23 cellular contexts compared by ENCODE assay signal in the genomic region with DNA sequence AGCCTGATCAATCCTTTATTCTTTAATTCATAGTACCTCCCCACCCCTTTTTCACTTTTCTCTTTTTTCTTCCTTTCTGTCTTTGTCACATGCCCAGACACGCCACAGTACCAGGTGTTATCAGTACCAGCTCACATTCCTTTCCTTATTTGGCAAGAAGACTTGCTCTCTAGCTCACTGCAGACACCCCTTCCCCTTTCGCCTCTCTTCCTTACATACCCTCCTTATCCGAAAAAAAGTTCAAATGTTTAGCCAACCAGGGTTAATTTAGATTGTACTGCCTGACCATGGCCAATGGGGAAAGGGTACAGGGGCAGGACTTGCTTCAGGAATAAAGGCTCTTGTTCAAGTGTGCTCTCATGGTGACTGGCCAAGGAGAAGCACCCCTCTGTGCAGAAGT. TPM values are rescaled to one million over a fixed set of nuclear protein-coding genes. Genes with fewer than 3 reads are reported as not detected.
DNase-seq lines count a peak whose midpoint lies in the region; ATAC-seq and TF ChIP-seq lines count a peak whose summit lies in the region.
"Had no signal": no experiment of that assay in that cellular context is flagged by ENCODE, and none has a peak within 500 bp of the region (broad histone marks: within the 10 kb centered on the region; RNA-seq: fewer than 3 reads in every experiment).

No MANE protein-coding gene starts in this region.

- H3K27me3 ChIP-seq in Caco-2 (replicated peaks; ENCODE audit: control insufficient read depth, insufficient read depth, low read length) (no peaks in the 10 kb centered on the region), MM.1S (replicated peaks; ENCODE audit: insufficient read depth, low read length) (no peaks in the 10 kb centered on the region), foreskin keratinocyte (no peaks in the 10 kb centered on the region), Karpas-422 (ENCODE audit: low read length) (no peaks in the 10 kb centered on the region; the same call in 1 of the 2 replicates)
- H3K27me3 ChIP-seq: neutrophil had no signal

- peak; percentile 22 for ATAC-seq in foreskin keratinocyte
- no peak for ATAC-seq in HG02759 (IDR thresholded peaks at IDR 0.05; ENCODE audit: unreplicated experiment)
- no peak for ATAC-seq in GM18870 (IDR thresholded peaks at IDR 0.05; ENCODE audit: unreplicated experiment)
- ATAC-seq: activated CD4-positive, CD25-positive, alpha-beta regulatory T cell treated with anti-CD3 and anti-CD28 coated beads, Interleukin-2, amount 50 U/mL, for 24 hours had no signal

- H3K9me3 Mint-ChIP-seq in Caco-2 (ENCODE audit: unreplicated experiment): peaks cover 32% of the 10 kb centered on the region
- H3K9me3 Mint-ChIP-seq: activated T-helper 2 cell treated with anti-CD3 and anti-CD28 coated beads, Interferon-gamma antibody, Interleukin-2, Interleukin-4, amounts not matched to agents 10 μg/mL and 5 μg/mL and 100 μg/mL, durations not matched to agents 14 hours and 24 hours and 36 hours; T-helper 2 cell treated with Interferon-gamma antibody and Interleukin-4, amounts not matched to agents 5 μg/mL and 100 μg/mL, for 36 hours had no signal

- H3K27ac Mint-ChIP-seq in Caco-2 (ENCODE audit: unreplicated experiment): peak overlapping the region; percentile 45
- H3K27ac Mint-ChIP-seq: activated T-helper 2 cell treated with anti-CD3 and anti-CD28 coated beads, Interferon-gamma antibody, Interleukin-2, Interleukin-4, amounts not matched to agents 10 μg/mL and 5 μg/mL and 100 μg/mL, durations not matched to agents 14 hours and 24 hours and 36 hours; T-helper 2 cell treated with Interferon-gamma antibody and Interleukin-4, amounts not matched to agents 5 μg/mL and 100 μg/mL, for 36 hours had no signal

- H3K4me1 ChIP-seq in Caco-2: peaks cover 14% of the 10 kb centered on the region
- peaks cover 40% of the 10 kb centered on the region for H3K4me1 ChIP-seq in MM.1S (ENCODE audit: low read length)
- peaks cover 36% of the 10 kb centered on the region for H3K4me1 ChIP-seq in foreskin keratinocyte
- no peaks in the 10 kb centered on the region for H3K4me1 ChIP-seq in Karpas-422 (ENCODE audit: low read length)

- intact Hi-C loops in Caco-2 (cut with micrococcal nuclease; ENCODE audit: unreplicated experiment): no loop called here

- H3K27ac ChIP-seq in MM.1S (ENCODE audit: low read length) (peak overlapping the region; percentile 74), foreskin keratinocyte (peak overlapping the region; percentile 99), Karpas-422 (ENCODE audit: low read length) (no peak overlapping the region)
- H3K27ac ChIP-seq: BLaER1 treated with 17β-estradiol and CSF1 and Interleukin-3, amounts not matched to agents 10 nM and 100 nM; neutrophil had no signal

- CTCF ChIA-PET in Caco-2 (lab: Charles Lee): interaction anchor here (0.7 to 1.0 kb wide), 2 partner anchors 8 to 33 kb away, joined by 3 read pairs; no protein-coding TSS in a partner anchor

- no peaks in the 10 kb centered on the region for H3K79me2 ChIP-seq in MM.1S (ENCODE audit: low read length)
- H3K79me2 ChIP-seq in Karpas-422 (ENCODE audit: low read length): no peaks in the 10 kb centered on the region

- peaks cover 12% of the 10 kb centered on the region for H3K27me3 Mint-ChIP-seq in Caco-2 (ENCODE audit: insufficient read depth, unreplicated experiment)

- H3K4me2 ChIP-seq in MM.1S (ENCODE audit: low read depth, low read length) (peak overlapping the region; percentile 38), Karpas-422 (ENCODE audit: low read depth, low read length, poor library complexity, severe bottlenecking) (no peak overlapping the region)
- H3K4me2 ChIP-seq: BLaER1 treated with 17β-estradiol and CSF1 and Interleukin-3, amounts not matched to agents 10 nM and 100 nM had no signal

- H3K4me3 ChIP-seq in Caco-2 (ENCODE audit: low read depth, low read length) (no peak overlapping the region), MM.1S (ENCODE audit: low read length) (no peak overlapping the region; the same call in 1 of the 2 replicates), Karpas-422 (ENCODE audit: low read length) (no peak overlapping the region)
- H3K4me3 ChIP-seq: BLaER1 treated with 17β-estradiol and CSF1 and Interleukin-3, amounts not matched to agents 10 nM and 100 nM had no signal

- no peak overlapping the region for H3K4me3 Mint-ChIP-seq in Caco-2 (ENCODE audit: unreplicated experiment)
- H3K4me3 Mint-ChIP-seq: T-helper 2 cell treated with Interferon-gamma antibody and Interleukin-4, amounts not matched to agents 5 μg/mL and 100 μg/mL, for 36 hours had no signal

- H4K20me1 ChIP-seq in MM.1S (ENCODE audit: insufficient read depth, low read length) (no peaks in the 10 kb centered on the region), Karpas-422 (ENCODE audit: insufficient read depth, low read depth, low read length) (no peaks in the 10 kb centered on the region)
- H4K20me1 ChIP-seq: BLaER1 treated with 17β-estradiol and CSF1 and Interleukin-3, amounts not matched to agents 10 nM and 100 nM had no signal

- TF ChIP-seq CTCF in Caco-2 (IDR thresholded peaks at IDR 0.05; ENCODE audit: insufficient read depth in 1 of 2, low read depth in 1 of 2, low read length in 1 of 2, severe bottlenecking in 1 of 2, unreplicated experiment in 1 of 2) (no peak), MM.1S (IDR thresholded peaks at IDR 0.05; ENCODE audit: low read length) (no peak), foreskin keratinocyte (conservative IDR thresholded peaks at IDR 0.05) (no peak)

- peaks cover 18% of the 10 kb centered on the region for H3K4me1 Mint-ChIP-seq in Caco-2 (ENCODE audit: low read depth, unreplicated experiment)

- H3K9me3 ChIP-seq in Caco-2: no peaks in the 10 kb centered on the region; the same call in 1 of the 2 replicates
- H3K9me3 ChIP-seq in MM.1S (replicated peaks; ENCODE audit: insufficient read depth, low read length): no peaks in the 10 kb centered on the region
- H3K9me3 ChIP-seq in Karpas-422 (ENCODE audit: low read length): no peaks in the 10 kb centered on the region
- H3K9me3 ChIP-seq: neutrophil had no signal

- peak overlapping the region; percentile 46; the same call in 1 of the 2 replicates for H2AFZ ChIP-seq in MM.1S (ENCODE audit: low read length)
- H2AFZ ChIP-seq in Karpas-422 (ENCODE audit: low read length): no peak overlapping the region

- peaks cover 17% of the 10 kb centered on the region for H3F3A ChIP-seq in MM.1S (ENCODE audit: insufficient read depth, low read length)

- H3K36me3 Mint-ChIP-seq in Caco-2 (ENCODE audit: insufficient read depth, unreplicated experiment): no peaks in the 10 kb centered on the region

- H3K9me2 ChIP-seq in MM.1S (replicated peaks; ENCODE audit: insufficient read depth, low read length) (no peaks in the 10 kb centered on the region), Karpas-422 (replicated peaks; ENCODE audit: insufficient read depth, low read length) (no peaks in the 10 kb centered on the region)

- H3K9ac ChIP-seq in MM.1S (ENCODE audit: low read length) (no peak overlapping the region), Karpas-422 (ENCODE audit: low read length) (no peak overlapping the region)
- H3K9ac ChIP-seq: BLaER1 treated with 17β-estradiol and CSF1 and Interleukin-3, amounts not matched to agents 10 nM and 100 nM had no signal

- POLR2A ChIA-PET in Caco-2 (lab: Charles Lee): no interaction called here

- BruUV-seq in Caco-2 (replicated peaks; lab: Mats Ljungman, UMichigan): no TSS peak

- DNase-seq in Caco-2 (peak; percentile 29 to 58), MM.1S (peak; percentile 62), amniotic epithelial cell (ENCODE audit: low read depth) (peak; percentile 4), foreskin keratinocyte (peak; percentile 82 to 86), NCI-H1436 treated with DMSO at 0.1 percent for 48 hours (lab: John Stamatoyannopoulos, UW) (no peak), Karpas-422 (no peak)
- DNase-seq: GDM1; IMR-90; NCI-H2081; NCI-H526 treated with DMSO at 0.1 percent for 48 hours; stimulated activated CD4-positive, alpha-beta T cell treated with anti-CD3 and anti-CD28 coated beads, Interleukin-12 subunit alpha, Interleukin-12 subunit beta, amount 100 ng/mL, for 4 hours; substantia nigra had no signal

- H3K36me3 ChIP-seq in Caco-2 (ENCODE audit: control insufficient read depth, insufficient read depth, low read length): no peaks in the 10 kb centered on the region
- H3K36me3 ChIP-seq in MM.1S (replicated peaks; ENCODE audit: insufficient read depth, low read length): no peaks in the 10 kb centered on the region
- no peaks in the 10 kb centered on the region for H3K36me3 ChIP-seq in Karpas-422 (ENCODE audit: insufficient read depth, low read length)
- H3K36me3 ChIP-seq: BLaER1 treated with 17β-estradiol and CSF1 and Interleukin-3, amounts not matched to agents 10 nM and 100 nM; neutrophil had no signal

RNA-seq across cellular contexts. Expression of a gene that starts 9.3 kb away (rescaled TPM):
- total RNA-seq in Caco-2 (2022) (not detected in 2 replicates), foreskin keratinocyte (0.28 and 0.48 TPM in 2 replicates)
- 0.31 and 0.43 TPM in 2 replicates for polyA plus RNA-seq in foreskin keratinocyte
- total RNA-seq in Karpas-422 (2014; rRNA removed; shearing (Covaris generic); ENCODE audit: low replicate concordance): not detected in 2 replicates
- total RNA-seq: activated T-helper 2 cell treated with anti-CD3 and anti-CD28 coated beads, Interferon-gamma antibody, Interleukin-2, Interleukin-4, amounts not matched to agents 10 μg/mL and 5 μg/mL and 100 μg/mL, durations not matched to agents 14 hours and 24 hours and 36 hours; IMR-90 had no signal
- polyA plus RNA-seq: IMR-90 had no signal

RNA-seq across cellular contexts. Expression of a gene that starts 33.8 kb away (rescaled TPM):
- total RNA-seq in Caco-2 (2022) (104 and 119 TPM in 2 replicates), foreskin keratinocyte (50.9 and 60.8 TPM in 2 replicates)
- polyA plus RNA-seq in foreskin keratinocyte: 99.6 and 109 TPM in 2 replicates
- 19.4 and 20.9 TPM in 2 replicates for total RNA-seq in Karpas-422 (2014; rRNA removed; shearing (Covaris generic); ENCODE audit: low replicate concordance)

RNA-seq across cellular contexts. Expression of a gene that starts 57.0 kb away (rescaled TPM):
- total RNA-seq in Caco-2 (2022): not detected in 2 replicates
- total RNA-seq in foreskin keratinocyte: not detected in 2 replicates
- polyA plus RNA-seq in foreskin keratinocyte: not detected in 2 replicates
- not detected in 2 replicates for total RNA-seq in Karpas-422 (2014; rRNA removed; shearing (Covaris generic); ENCODE audit: low replicate concordance)
- total RNA-seq: dermis microvascular lymphatic vessel endothelial cell, esophagus mucosa, glomerular endothelial cell, IMR-90 had no signal
- polyA plus RNA-seq: IMR-90, liver had no signal

Comparison
In these comparisons a context has a peak if more than half of its experiments do, and no peak if none do; other contexts are left out.
1. DNase-seq: peak in Caco-2 (2 of 2), MM.1S (single experiment), amniotic epithelial cell (single experiment) and foreskin keratinocyte (2 of 2); none in NCI-H1436 treated with DMSO at 0.1 percent for 48 hours (single experiment) and Karpas-422 (single experiment).